16 cellular contexts compared by ENCODE assay signal in the genomic region with DNA sequence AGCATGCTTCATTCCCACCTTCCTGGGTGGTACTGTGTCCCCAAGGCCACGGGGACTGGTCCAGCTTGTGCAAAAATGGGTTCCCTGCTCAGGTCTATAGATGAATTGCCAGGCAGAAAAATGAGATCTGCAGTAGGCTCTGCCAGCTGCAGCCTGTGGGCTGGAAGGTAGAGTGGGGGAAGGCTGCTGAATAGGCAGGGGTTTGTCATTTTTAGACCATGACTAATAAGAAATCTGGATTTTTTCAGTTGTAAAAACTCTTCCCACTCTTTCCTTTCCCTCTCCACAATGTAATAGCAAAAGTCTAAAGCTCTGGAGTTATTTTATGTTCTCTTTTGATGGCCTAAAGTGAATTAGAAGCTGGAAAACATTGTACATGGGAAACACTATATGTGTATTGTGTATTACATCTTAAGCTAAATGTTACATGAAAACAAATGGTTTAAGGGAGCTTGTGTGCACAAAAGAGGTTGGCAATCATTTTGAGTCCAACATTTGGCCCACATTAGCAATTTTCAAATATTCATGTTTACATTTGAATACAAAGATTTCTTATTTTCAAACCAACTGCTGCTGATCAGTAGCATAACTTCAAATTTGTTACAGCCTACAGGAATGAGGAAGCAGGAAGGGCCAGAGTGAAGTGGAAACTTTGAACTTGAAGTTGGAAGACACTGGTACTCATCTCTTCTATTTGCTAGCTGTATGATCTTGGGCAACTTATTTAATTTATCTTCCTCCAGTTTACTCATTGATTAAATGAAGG.
A peak's percentile ranks its signal among the peaks of the same experiment; 100 is the strongest.
DNase-seq lines count a peak whose midpoint lies in the region; ATAC-seq and FAIRE-seq lines count a peak whose summit lies in the region.
"Had no signal": no experiment of that assay in that cellular context is flagged by ENCODE, and none has a peak within 500 bp of the region (broad histone marks: within the 10 kb centered on the region; RNA-seq: fewer than 3 reads in every experiment).

No MANE protein-coding gene starts in this region.

- peak; percentile 21 for FAIRE-seq in endometrium (lab: Jason Lieb, UNC)

- H3K18ac ChIP-seq in neuronal stem cell (ENCODE audit: low read length): peak overlapping the region; percentile 3

- H3K4me3 ChIP-seq in neuronal stem cell (ENCODE audit: low read length in 2 of 2): peak overlapping the region in 1 of 2 donors; percentile 3
- H3K4me3 ChIP-seq: BLaER1 treated with 17β-estradiol and CSF1 and Interleukin-3, amounts not matched to agents 10 nM and 100 nM; colonic mucosa; thyroid gland had no signal

- H3K4ac ChIP-seq in neuronal stem cell (ENCODE audit: low read length): no peak overlapping the region

- H3K4me3 Mint-ChIP-seq in stimulated activated memory B cell treated with anti-CD40 and anti-IgM and Interleukin-4, amounts not matched to agents 10 μg/mL and 1 μg/mL and 100 μg/mL, for 72 hours: no peak overlapping the region

- ATAC-seq in stimulated activated memory B cell treated with anti-CD40 and anti-IgM and Interleukin-4, amounts not matched to agents 10 μg/mL and 1 μg/mL and 100 μg/mL, for 72 hours: no peak
- no peak for ATAC-seq in GM19455 (IDR thresholded peaks at IDR 0.05; ENCODE audit: unreplicated experiment)
- no peak for ATAC-seq in GM19324 (IDR thresholded peaks at IDR 0.05; ENCODE audit: low FRiP score, unreplicated experiment)

- H3K9ac ChIP-seq in neuronal stem cell (ENCODE audit: low read depth, low read length, poor library complexity): no peak overlapping the region
- H3K9ac ChIP-seq: BLaER1 treated with 17β-estradiol and CSF1 and Interleukin-3, amounts not matched to agents 10 nM and 100 nM had no signal

- H2BK15ac ChIP-seq in neuronal stem cell (ENCODE audit: low read length): no peak overlapping the region

- no peaks in the 10 kb centered on the region for H3K36me3 ChIP-seq in neuronal stem cell (replicated peaks in 1 of 2; ENCODE audit: control insufficient read depth in 2 of 2, insufficient read depth in 2 of 2, low read length in 2 of 2)
- H3K36me3 ChIP-seq: BLaER1 treated with 17β-estradiol and CSF1 and Interleukin-3, amounts not matched to agents 10 nM and 100 nM; colonic mucosa; thyroid gland had no signal

- H3K14ac ChIP-seq in neuronal stem cell (ENCODE audit: low read length): no peak overlapping the region

- H3K9me3 ChIP-seq in neuronal stem cell (replicated peaks in 1 of 2; ENCODE audit: control insufficient read depth in 2 of 2, insufficient read depth in 1 of 2, low read depth in 1 of 2, low read length in 2 of 2): no peaks in the 10 kb centered on the region
- H3K9me3 ChIP-seq: colonic mucosa, thyroid gland had no signal

- H2BK5ac ChIP-seq in neuronal stem cell (ENCODE audit: low read length): no peak overlapping the region

- no peak overlapping the region for H4K91ac ChIP-seq in neuronal stem cell (ENCODE audit: low read depth, low read length, poor library complexity)

- H2BK120ac ChIP-seq in neuronal stem cell (ENCODE audit: low read depth, low read length): no peak overlapping the region

- H2AFZ ChIP-seq in neuronal stem cell (ENCODE audit: low read length): no peak overlapping the region

- peaks cover 0 to 7% (median 0%) of the 10 kb centered on the region in 3 experiments for H3K27me3 ChIP-seq in neuronal stem cell (ENCODE audit: control insufficient read depth in 3 of 3, insufficient read depth in 3 of 3, low read depth in 1 of 3, low read length in 3 of 3)
- H3K27me3 ChIP-seq: BLaER1 treated with 17β-estradiol and CSF1 and Interleukin-3, amounts not matched to agents 10 nM and 100 nM; colonic mucosa; thyroid gland had no signal

- no peak overlapping the region for H2BK12ac ChIP-seq in neuronal stem cell (ENCODE audit: low read length)

- H3K27me3 Mint-ChIP-seq in stimulated activated memory B cell treated with anti-CD40 and anti-IgM and Interleukin-4, amounts not matched to agents 10 μg/mL and 1 μg/mL and 100 μg/mL, for 72 hours: no peaks in the 10 kb centered on the region

- H3K27ac ChIP-seq in neuronal stem cell (replicated peaks; ENCODE audit: low read length): no peak overlapping the region
- H3K27ac ChIP-seq: BLaER1 treated with 17β-estradiol and CSF1 and Interleukin-3, amounts not matched to agents 10 nM and 100 nM; colonic mucosa had no signal

- H3K4me2 ChIP-seq in neuronal stem cell (ENCODE audit: insufficient read depth, low read length, poor library complexity, severe bottlenecking): no peak overlapping the region

- no peaks in the 10 kb centered on the region for H3K4me1 Mint-ChIP-seq in stimulated activated memory B cell treated with anti-CD40 and anti-IgM and Interleukin-4, amounts not matched to agents 10 μg/mL and 1 μg/mL and 100 μg/mL, for 72 hours

- DNase-seq in Ammon's horn (ENCODE audit: low spot score): peak; percentile 20
- DNase-seq in NCI-H226: peak; percentile 62
- DNase-seq in neuronal stem cell (ENCODE audit: low spot score): no peak
- no peak for DNase-seq in NCI-H748 (lab: John Stamatoyannopoulos, UW; ENCODE audit: unreplicated experiment)
- DNase-seq: activated CD4-positive, alpha-beta T cell treated with anti-CD3 and anti-CD28 coated beads, Interleukin-2, amount 50 U/mL, for 1 hour; activated gamma-delta T cell; colonic mucosa; hippocampal formation; NCI-H1105 treated with DMSO at 0.1 percent for 48 hours; NCI-H774 had no signal

- H4K8ac ChIP-seq in neuronal stem cell (ENCODE audit: low read depth, low read length): no peak overlapping the region

- H3K4me1 ChIP-seq in neuronal stem cell (ENCODE audit: control insufficient read depth in 2 of 2, insufficient read depth in 1 of 2, low read depth in 1 of 2, low read length in 2 of 2): peaks cover 0 to under 1% of the 10 kb centered on the region in 2 donors
- H3K4me1 ChIP-seq: colonic mucosa had no signal

- WGBS in neuronal stem cell (ENCODE audit: extremely low coverage in 2 of 2, insufficient read length in 2 of 2, insufficient replicate concordance in 1 of 2), 2 donors: no CpG with 5 or more reads among the region's 1 CpG

- H3K36me3 Mint-ChIP-seq in stimulated activated memory B cell treated with anti-CD40 and anti-IgM and Interleukin-4, amounts not matched to agents 10 μg/mL and 1 μg/mL and 100 μg/mL, for 72 hours: no peaks in the 10 kb centered on the region

- H3K79me1 ChIP-seq in neuronal stem cell (ENCODE audit: low read depth, low read length): no peaks in the 10 kb centered on the region

- H2AK5ac ChIP-seq in neuronal stem cell (ENCODE audit: low read depth, low read length): no peak overlapping the region

- H3K23ac ChIP-seq in neuronal stem cell (ENCODE audit: low read depth, low read length, poor library complexity): peak overlapping the region; percentile 26

- H3K9me3 Mint-ChIP-seq in stimulated activated memory B cell treated with anti-CD40 and anti-IgM and Interleukin-4, amounts not matched to agents 10 μg/mL and 1 μg/mL and 100 μg/mL, for 72 hours: no peaks in the 10 kb centered on the region

- no peak overlapping the region for H3K27ac Mint-ChIP-seq in stimulated activated memory B cell treated with anti-CD40 and anti-IgM and Interleukin-4, amounts not matched to agents 10 μg/mL and 1 μg/mL and 100 μg/mL, for 72 hours

Comparison
In these comparisons a context has a peak if more than half of its experiments do, and no peak if none do; other contexts are left out.
1. DNase-seq: peak in Ammon's horn (single experiment) and NCI-H226 (single experiment); none in neuronal stem cell (single experiment) and NCI-H748 (single experiment).